Comparison of ENCODE assay signal across 17 cellular contexts in genomic region chr12:4084631-4085030, GRCh38.
DNase-seq lines count a peak whose midpoint lies in the region; ATAC-seq and TF ChIP-seq lines count a peak whose summit lies in the region.
"Had no signal": no experiment of that assay in that cellular context is flagged by ENCODE, and none has a peak within 500 bp of the region (broad histone marks: within the 10 kb centered on the region; RNA-seq: fewer than 3 reads in every experiment).

No MANE protein-coding gene starts in this region.

- H3K9me2 ChIP-seq in GM23338 (ENCODE audit: insufficient read depth): no peaks in the 10 kb centered on the region

- no peak overlapping the region for H3K4me3 Mint-ChIP-seq in GM23338
- H3K4me3 Mint-ChIP-seq: B cell, CD14-positive monocyte had no signal

- H3K36me3 ChIP-seq in GM23338 (ENCODE audit: insufficient read depth) (no peaks in the 10 kb centered on the region), OCI-LY3 (replicated peaks; ENCODE audit: low read depth, low read length) (no peaks in the 10 kb centered on the region), lower lobe of right lung (no peaks in the 10 kb centered on the region), upper lobe of right lung (no peaks in the 10 kb centered on the region)

- H3K4me1 ChIP-seq in GM23338 (ENCODE audit: insufficient read depth): peaks cover 7% of the 10 kb centered on the region
- H3K4me1 ChIP-seq in OCI-LY3 (ENCODE audit: low read length): peaks cover 14% of the 10 kb centered on the region
- no peaks in the 10 kb centered on the region for H3K4me1 ChIP-seq in lower lobe of right lung
- H3K4me1 ChIP-seq in upper lobe of right lung: no peaks in the 10 kb centered on the region

- in situ Hi-C loops in GM13977 (cut with MboI; ENCODE audit: low pct_unique_long_range_greater_than_20kb, low sequenced_read_pairs, unreplicated experiment): no loop called here

- DNase-seq in GM23338 (ENCODE audit: low spot score): no peak
- DNase-seq in lower lobe of right lung: no peak
- DNase-seq in upper lobe of right lung: no peak
- no peak for DNase-seq in GM13977 (ENCODE audit: low spot score)
- DNase-seq in NCI-H345 (lab: John Stamatoyannopoulos, UW): no peak
- DNase-seq: Calu3, IMR-90, MM.1S, NCI-H2029 treated with DMSO at 0.1 percent for 48 hours, NCI-H526 treated with DMSO at 0.1 percent for 48 hours, RPMI8226, SHP77 treated with DMSO at 0.1 percent for 48 hours had no signal

- no peaks in the 10 kb centered on the region for H3K9me3 ChIP-seq in OCI-LY3 (ENCODE audit: insufficient read depth, low read length)
- no peaks in the 10 kb centered on the region for H3K9me3 ChIP-seq in lower lobe of right lung
- H3K9me3 ChIP-seq in upper lobe of right lung: no peaks in the 10 kb centered on the region

- H3K36me3 Mint-ChIP-seq in GM23338 (ENCODE audit: low read depth): no peaks in the 10 kb centered on the region
- H3K36me3 Mint-ChIP-seq: CD14-positive monocyte had no signal

- ATAC-seq in GM23338: no peak; the same call in 2 of the 3 replicates
- peak; percentile 12 to 72 for ATAC-seq in lower lobe of right lung
- ATAC-seq in upper lobe of right lung: peak; percentile 50
- ATAC-seq in HG03196 (IDR thresholded peaks at IDR 0.05; ENCODE audit: unreplicated experiment): no peak

- intact Hi-C loops in lower lobe of right lung (cut with DNase I): no loop called here
- intact Hi-C loops in upper lobe of right lung (cut with DNase I): no loop called here

- TF ChIP-seq CTCF in GM23338 (conservative IDR thresholded peaks at IDR 0.05; ENCODE audit: low read depth in 2 of 2) (no peak), OCI-LY3 (IDR thresholded peaks at IDR 0.05; ENCODE audit: low read depth, low read length) (no peak), lower lobe of right lung (IDR thresholded peaks at IDR 0.05) (no peak), upper lobe of right lung (IDR thresholded peaks at IDR 0.05) (no peak), GM13977 (IDR thresholded peaks at IDR 0.05; ENCODE audit: extremely low read depth, insufficient read depth, missing control alignments) (no peak)

- H3K79me2 ChIP-seq in GM23338 (replicated peaks; ENCODE audit: insufficient read depth): no peaks in the 10 kb centered on the region
- no peaks in the 10 kb centered on the region for H3K79me2 ChIP-seq in OCI-LY3 (ENCODE audit: low read length)

- no peaks in the 10 kb centered on the region for H3K27me3 ChIP-seq in GM23338 (ENCODE audit: insufficient read depth)
- no peaks in the 10 kb centered on the region for H3K27me3 ChIP-seq in OCI-LY3 (ENCODE audit: low read depth, low read length)
- no peaks in the 10 kb centered on the region for H3K27me3 ChIP-seq in lower lobe of right lung (ENCODE audit: low read depth)
- no peaks in the 10 kb centered on the region for H3K27me3 ChIP-seq in upper lobe of right lung

- H3K4me2 ChIP-seq in GM23338: no peak overlapping the region
- H3K4me2 ChIP-seq in OCI-LY3 (ENCODE audit: low read length): 0 out of 2 replicates have a peak overlapping the region, but pooled peaks have one; percentile 39
- H3K4me2 ChIP-seq: KMS-11 had no signal

- H3K27me3 Mint-ChIP-seq in GM23338 (ENCODE audit: insufficient read depth, low read depth, poor library complexity): peaks cover 5% of the 10 kb centered on the region

- H3K27ac Mint-ChIP-seq in GM23338: no peak overlapping the region
- H3K27ac Mint-ChIP-seq: B cell, CD14-positive monocyte had no signal

- H2AFZ ChIP-seq in GM23338: peak overlapping the region; percentile 63
- H2AFZ ChIP-seq in OCI-LY3 (ENCODE audit: low read depth, low read length): peak overlapping the region; percentile 57

- H3K4me3 ChIP-seq in GM23338 (no peak overlapping the region), OCI-LY3 (ENCODE audit: low read length) (no peak overlapping the region), lower lobe of right lung (no peak overlapping the region), upper lobe of right lung (no peak overlapping the region)

- H3K4me1 Mint-ChIP-seq in GM23338: no peaks in the 10 kb centered on the region; the same call in 2 of the 3 replicates
- H3K4me1 Mint-ChIP-seq: B cell, CD14-positive monocyte had no signal

- H3K9ac ChIP-seq in OCI-LY3 (ENCODE audit: low read length): no peak overlapping the region
- H3K9ac ChIP-seq: KMS-11 had no signal

- H3F3A ChIP-seq in GM23338 (replicated peaks; ENCODE audit: low read depth): no peaks in the 10 kb centered on the region

- H4K20me1 ChIP-seq in GM23338 (replicated peaks; ENCODE audit: insufficient read depth) (no peaks in the 10 kb centered on the region), OCI-LY3 (ENCODE audit: insufficient read depth, low read length) (no peaks in the 10 kb centered on the region)

- no peaks in the 10 kb centered on the region for H3K9me3 Mint-ChIP-seq in GM23338

- H3K27ac ChIP-seq in GM23338 (ENCODE audit: low read depth) (no peak overlapping the region), OCI-LY3 (ENCODE audit: low read length) (no peak overlapping the region), lower lobe of right lung (no peak overlapping the region), upper lobe of right lung (no peak overlapping the region)
- H3K27ac ChIP-seq: KMS-11 had no signal

TF ChIP-seq in GM23338, 12 proteins besides CTCF, POLR2A, EP300 and RAD21:
- TF ChIP-seq EZH2 (IDR thresholded peaks at IDR 0.05; ENCODE audit: low read depth, unreplicated experiment) (no peak), POLR2AphosphoS5 (IDR thresholded peaks at IDR 0.05; ENCODE audit: low read depth) (no peak), STAT1 (IDR thresholded peaks at IDR 0.05; ENCODE audit: unreplicated experiment) (no peak), NANOG (IDR thresholded peaks at IDR 0.05; ENCODE audit: borderline replicate concordance) (no peak)

Comparison
In these comparisons a context has a peak if more than half of its experiments do, and no peak if none do; other contexts are left out.
1. ATAC-seq: peak in lower lobe of right lung (2 of 2) and upper lobe of right lung (single experiment); none in GM23338 (single experiment) and HG03196 (single experiment).